14 cellular contexts compared by ENCODE assay signal in genomic region chr4:136803430-136803829, GRCh38.
"Had no signal": no experiment of that assay in that cellular context is flagged by ENCODE, and none has a peak within 500 bp of the region (broad histone marks: within the 10 kb centered on the region; RNA-seq: fewer than 3 reads in every experiment).

No MANE protein-coding gene starts in this region.

- H3K9me3 ChIP-seq: ovary had no signal

- H3K4me3 ChIP-seq: hepatocyte, ovary had no signal

- H2AFZ ChIP-seq: hepatocyte had no signal

- H3K4me3 Mint-ChIP-seq: endodermal cell; immature natural killer cell; stimulated activated effector memory CD8-positive, alpha-beta T cell treated with anti-CD3 and anti-CD28 coated beads, Interleukin-12 subunit alpha, Interleukin-12 subunit beta, amount 100 ng/mL, for 72 hours; T-helper 2 cell treated with Interferon-gamma antibody and Interleukin-4, amounts not matched to agents 5 μg/mL and 100 μg/mL, for 36 hours had no signal

- H3K27ac ChIP-seq: hepatocyte, ovary had no signal

- H3K4me2 ChIP-seq: hepatocyte had no signal

- H3K36me3 ChIP-seq: ovary had no signal

- H3K79me2 ChIP-seq: hepatocyte had no signal

- H3K27me3 ChIP-seq: hepatocyte, ovary had no signal

- H3K36me3 Mint-ChIP-seq: immature natural killer cell; stimulated activated effector memory CD8-positive, alpha-beta T cell treated with anti-CD3 and anti-CD28 coated beads, Interleukin-12 subunit alpha, Interleukin-12 subunit beta, amount 100 ng/mL, for 72 hours had no signal

- H3K27ac Mint-ChIP-seq: endodermal cell; immature natural killer cell; stimulated activated effector memory CD8-positive, alpha-beta T cell treated with anti-CD3 and anti-CD28 coated beads, Interleukin-12 subunit alpha, Interleukin-12 subunit beta, amount 100 ng/mL, for 72 hours; T-helper 2 cell treated with Interferon-gamma antibody and Interleukin-4, amounts not matched to agents 5 μg/mL and 100 μg/mL, for 36 hours had no signal

- DNase-seq: activated naive CD4-positive, alpha-beta T cell treated with anti-CD3 and anti-CD28 coated beads, Interleukin-2, amount 50 U/mL, for 16 hours; activated T-cell treated with anti-CD3 and anti-CD28 coated beads for 4 hours; endodermal cell; erythroblast; immature natural killer cell; mammary epithelial cell; ovary; retina; stimulated activated CD4-positive, alpha-beta T cell treated with anti-CD3 and anti-CD28 coated beads, Interleukin-12 subunit alpha, Interleukin-12 subunit beta, amount 100 ng/mL, for 4 hours; stimulated activated CD4-positive, alpha-beta T cell treated with anti-CD3 and anti-CD28 coated beads, Interleukin-2, amount 100 ng/mL, for 24 hours; SW 1271 had no signal

- H3K4me1 Mint-ChIP-seq: immature natural killer cell; stimulated activated effector memory CD8-positive, alpha-beta T cell treated with anti-CD3 and anti-CD28 coated beads, Interleukin-12 subunit alpha, Interleukin-12 subunit beta, amount 100 ng/mL, for 72 hours had no signal
